In the genomic region with DNA sequence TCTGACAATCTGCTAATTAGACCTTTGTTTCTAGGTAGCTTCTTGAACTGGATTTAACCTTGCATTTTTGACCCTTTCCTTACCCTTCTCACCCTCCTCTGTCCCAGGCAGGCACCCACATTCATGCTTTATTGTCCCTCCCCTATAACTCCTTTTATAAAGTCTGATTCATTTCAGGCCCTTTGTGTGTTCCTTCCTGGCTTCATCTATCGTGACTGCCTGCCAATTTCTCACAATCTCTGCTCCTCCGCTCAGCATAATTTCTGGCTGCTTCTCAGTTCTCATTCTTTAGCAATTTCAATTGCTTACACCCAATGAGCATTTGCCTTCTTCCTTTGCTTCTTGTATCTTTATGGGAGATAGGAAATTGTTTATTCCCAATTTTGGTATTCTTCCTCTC, we compare ENCODE assay signal across 15 cellular contexts.
DNase-seq lines count a peak whose midpoint lies in the region; ATAC-seq and TF ChIP-seq lines count a peak whose summit lies in the region.
"Had no signal": no experiment of that assay in that cellular context is flagged by ENCODE, and none has a peak within 500 bp of the region (broad histone marks: within the 10 kb centered on the region; RNA-seq: fewer than 3 reads in every experiment).

No MANE protein-coding gene starts in this region.

- no peak for ATAC-seq in gastrocnemius medialis
- ATAC-seq: left lobe of liver had no signal

- no peaks in the 10 kb centered on the region for H3K27me3 ChIP-seq in gastrocnemius medialis
- H3K27me3 ChIP-seq: pancreas, upper lobe of left lung had no signal

- intact Hi-C loops in gastrocnemius medialis (cut with DNase I; ENCODE audit: low total_unique reads) = no loop called here

- DNase-seq in AG08395 (ENCODE audit: low spot score) = peak; percentile 21
- DNase-seq in astrocyte of the cerebellum (ENCODE audit: low read depth) = peak; percentile 79
- peak; percentile 31 for DNase-seq in fibroblast of peridontal ligament (ENCODE audit: extremely low read depth)
- DNase-seq in gastrocnemius medialis = no peak
- DNase-seq in hepatic stellate cell (ENCODE audit: low spot score) = no peak
- DNase-seq in germinal center (ENCODE audit: low spot score) = no peak
- DNase-seq in activated T-cell treated with anti-CD3 and anti-CD28 coated beads, Interleukin-2, amount 50 U/mL, for 24 hours = no peak
- DNase-seq: activated naive CD4-positive, alpha-beta T cell treated with anti-CD3 and anti-CD28 coated beads for 36 hours; cerebellar nuclear complex; NCI-H1092; NCI-H748 treated with DMSO at 0.1 percent for 48 hours; pancreas; upper lobe of left lung had no signal

- peaks cover 5% of the 10 kb centered on the region for H3K9me3 Mint-ChIP-seq in nephron
- H3K9me3 Mint-ChIP-seq in activated T-cell treated with anti-CD3 and anti-CD28 coated beads, Interleukin-2, amount 50 U/mL, for 24 hours = no peaks in the 10 kb centered on the region
- H3K9me3 Mint-ChIP-seq: activated naive CD4-positive, alpha-beta T cell treated with anti-CD3 and anti-CD28 coated beads for 36 hours had no signal

- H3K27ac Mint-ChIP-seq in nephron = peak overlapping the region; percentile 43 to 82 (median 63)
- no peak overlapping the region for H3K27ac Mint-ChIP-seq in activated T-cell treated with anti-CD3 and anti-CD28 coated beads, Interleukin-2, amount 50 U/mL, for 24 hours
- H3K27ac Mint-ChIP-seq: activated naive CD4-positive, alpha-beta T cell treated with anti-CD3 and anti-CD28 coated beads for 36 hours had no signal

- no peaks in the 10 kb centered on the region for H3K9me3 ChIP-seq in gastrocnemius medialis
- H3K9me3 ChIP-seq: pancreas, upper lobe of left lung had no signal

- no peak for TF ChIP-seq POLR2A in gastrocnemius medialis (IDR thresholded peaks at IDR 0.05)

- H3K4me3 ChIP-seq in astrocyte of the cerebellum (ENCODE audit: low read depth, low read length) (no peak overlapping the region), gastrocnemius medialis (no peak overlapping the region)
- H3K4me3 ChIP-seq: pancreas, upper lobe of left lung had no signal

- no peaks in the 10 kb centered on the region for H3K27me3 Mint-ChIP-seq in nephron (ENCODE audit: low read depth)
- no peaks in the 10 kb centered on the region for H3K27me3 Mint-ChIP-seq in activated T-cell treated with anti-CD3 and anti-CD28 coated beads, Interleukin-2, amount 50 U/mL, for 24 hours

- H3K36me3 Mint-ChIP-seq in nephron (ENCODE audit: low read depth) = no peaks in the 10 kb centered on the region
- no peaks in the 10 kb centered on the region for H3K36me3 Mint-ChIP-seq in activated T-cell treated with anti-CD3 and anti-CD28 coated beads, Interleukin-2, amount 50 U/mL, for 24 hours (ENCODE audit: low read depth)

- no peak overlapping the region for H3K27ac ChIP-seq in gastrocnemius medialis
- H3K27ac ChIP-seq: pancreas, upper lobe of left lung had no signal

- TF ChIP-seq CTCF in astrocyte of the cerebellum (IDR thresholded peaks at IDR 0.05; ENCODE audit: low read depth, low read length, missing control alignments) (no peak), nephron (IDR thresholded peaks at IDR 0.05; ENCODE audit: unreplicated experiment in 3 of 3) (no peak), gastrocnemius medialis (IDR thresholded peaks at IDR 0.05 in 4 of 5, conservative IDR thresholded peaks at IDR 0.05 in 1 of 5) (no peak)

- no peaks in the 10 kb centered on the region for H3K4me1 ChIP-seq in gastrocnemius medialis
- H3K4me1 ChIP-seq: pancreas, upper lobe of left lung had no signal

- in situ Hi-C loops in astrocyte of the cerebellum (cut with HindIII; ENCODE audit: low sequenced_read_pairs) = no loop called here
- in situ Hi-C loops in gastrocnemius medialis (cut with MboI; ENCODE audit: low sequenced_read_pairs in 4 of 4) = no loop called here

- H3K4me3 Mint-ChIP-seq in nephron = peak overlapping the region in 1 of 3 experiments; percentile 1
- H3K4me3 Mint-ChIP-seq in activated T-cell treated with anti-CD3 and anti-CD28 coated beads, Interleukin-2, amount 50 U/mL, for 24 hours = no peak overlapping the region
- H3K4me3 Mint-ChIP-seq: activated naive CD4-positive, alpha-beta T cell treated with anti-CD3 and anti-CD28 coated beads for 36 hours had no signal

- H3K36me3 ChIP-seq in gastrocnemius medialis = no peaks in the 10 kb centered on the region
- H3K36me3 ChIP-seq: pancreas, upper lobe of left lung had no signal

- peaks cover 38% of the 10 kb centered on the region for H3K4me1 Mint-ChIP-seq in nephron
- H3K4me1 Mint-ChIP-seq in activated T-cell treated with anti-CD3 and anti-CD28 coated beads, Interleukin-2, amount 50 U/mL, for 24 hours (ENCODE audit: low read depth) = no peaks in the 10 kb centered on the region

Comparison
In these comparisons a context has a peak if more than half of its experiments do, and no peak if none do; other contexts are left out.
1. DNase-seq: peak in AG08395 (single experiment), astrocyte of the cerebellum (single experiment) and fibroblast of peridontal ligament (single experiment); none in gastrocnemius medialis (0 of 2), hepatic stellate cell (single experiment), germinal center (single experiment) and activated T-cell treated with anti-CD3 and anti-CD28 coated beads, Interleukin-2, amount 50 U/mL, for 24 hours (single experiment).